8 cellular contexts compared by ENCODE assay signal in genomic region chrX:101659601-101660063, GRCh38. TPM values are rescaled to one million over a fixed set of nuclear protein-coding genes. Genes with fewer than 3 reads are reported as not detected.
DNase-seq lines count a peak whose midpoint lies in the region; ATAC-seq and TF ChIP-seq lines count a peak whose summit lies in the region.

ARMCX2 (minus strand) TSS chrX:101659850; CDS start chrX:101657588, 2,262 bp downstream.

- H3K4me1 Mint-ChIP-seq in IgD-negative memory B cell (peaks cover 4 to 17% (median 7%) of the 10 kb centered on the region in 3 donors), WTC11 (peaks cover 13% of the 10 kb centered on the region)

- peak within 1 kb of the TSS; percentile 83 to 93 (median 88) for H3K4me3 Mint-ChIP-seq in IgD-negative memory B cell
- peak within 1 kb of the TSS; percentile 81 for H3K4me3 Mint-ChIP-seq in WTC11

- TF ChIP-seq CTCF in WTC11 (IDR thresholded peaks at IDR 0.05), result no peak
- no peak for TF ChIP-seq CTCF in fibroblast of pulmonary artery (IDR thresholded peaks at IDR 0.05; ENCODE audit: low read length, missing control alignments)
- TF ChIP-seq CTCF in upper lobe of right lung (IDR thresholded peaks at IDR 0.05), result no peak

- H3K27me3 Mint-ChIP-seq in IgD-negative memory B cell (peaks cover 7% of the 10 kb centered on the region), WTC11 (ENCODE audit: low read depth) (peaks cover 2% of the 10 kb centered on the region; the same call in 1 of the 2 replicates)

- H3K4me3 ChIP-seq in fibroblast of pulmonary artery (replicated peaks; ENCODE audit: low read depth, low read length) (peak within 1 kb of the TSS; percentile 72), upper lobe of right lung (peak within 1 kb of the TSS; percentile 62)

- no peaks in the 10 kb centered on the region for H3K4me1 ChIP-seq in upper lobe of right lung

- peak within 1 kb of the TSS; percentile 47 for H3K27ac ChIP-seq in upper lobe of right lung

- no peaks in the 10 kb centered on the region for H3K9me3 ChIP-seq in upper lobe of right lung

- H3K27me3 ChIP-seq in upper lobe of right lung, result no peaks in the 10 kb centered on the region

- H3K36me3 ChIP-seq in upper lobe of right lung, result no peaks in the 10 kb centered on the region

- intact Hi-C loops in upper lobe of right lung (cut with DNase I), result no loop called here

- ATAC-seq in GM18870 (IDR thresholded peaks at IDR 0.05; ENCODE audit: unreplicated experiment) (peak; percentile 51), WTC11 (peak; percentile 68), upper lobe of right lung (peak; percentile 78)

- H3K9me3 Mint-ChIP-seq in IgD-negative memory B cell (no peaks in the 10 kb centered on the region), WTC11 (no peaks in the 10 kb centered on the region)

- H3K27ac Mint-ChIP-seq in IgD-negative memory B cell (peak within 1 kb of the TSS in 2 of 3 donors; percentile 18 to 48), WTC11 (no peak within 1 kb of the TSS; the same call in 1 of the 2 replicates)

- H3K36me3 Mint-ChIP-seq in IgD-negative memory B cell, result peaks cover 5% of the 10 kb centered on the region
- no peaks in the 10 kb centered on the region; the same call in 1 of the 2 replicates for H3K36me3 Mint-ChIP-seq in WTC11

- CTCF ChIA-PET in WTC11 (lab: Charles Lee), result interaction anchor here (0.9 kb wide), 1 partner anchor 17 kb away, joined by 3 read pairs; no protein-coding TSS in a partner anchor

- POLR2A ChIA-PET in WTC11 (lab: Charles Lee), result interaction anchor here (0.9 kb wide), 1 partner anchor 17 kb away, joined by 4 read pairs; no protein-coding TSS in a partner anchor

- DNase-seq in AG08395 (ENCODE audit: low spot score) (peak; percentile 74), WTC11 (ENCODE audit: low spot score) (peak; percentile 36), fibroblast of pulmonary artery (ENCODE audit: low read depth) (peak; percentile 73), myocyte (ENCODE audit: low read depth) (peak; percentile 86), upper lobe of right lung (peak; percentile 67), NK-92 (lab: John Stamatoyannopoulos, UW; ENCODE audit: unreplicated experiment) (no peak)

TF ChIP-seq in WTC11, 78 proteins besides CTCF, POLR2A, EP300 and RAD21:
- TF ChIP-seq ZBTB21 (CRISPR knock-in tag; IDR thresholded peaks at IDR 0.05; ENCODE audit: borderline replicate concordance), result no peak
- TF ChIP-seq, protein P1, sequence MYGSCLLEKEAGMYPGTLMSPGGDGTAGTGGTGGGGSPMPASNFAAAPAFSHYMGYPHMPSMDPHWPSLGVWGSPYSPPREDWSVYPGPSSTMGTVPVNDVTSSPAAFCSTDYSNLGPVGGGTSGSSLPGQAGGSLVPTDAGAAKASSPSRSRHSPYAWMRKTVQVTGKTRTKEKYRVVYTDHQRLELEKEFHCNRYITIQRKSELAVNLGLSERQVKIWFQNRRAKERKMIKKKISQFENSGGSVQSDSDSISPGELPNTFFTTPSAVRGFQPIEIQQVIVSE (CRISPR knock-in tag; IDR thresholded peaks at IDR 0.05; ENCODE audit: borderline replicate concordance), result no peak
- TF ChIP-seq SP1 (CRISPR knock-in tag; conservative IDR thresholded peaks at IDR 0.05), result 0 out of 2 replicates have a peak, but pooled peaks have one; percentile 20
- TF ChIP-seq NFE2L1 (CRISPR knock-in tag; IDR thresholded peaks at IDR 0.05), result no peak
- no peak for TF ChIP-seq ZNF263 (CRISPR knock-in tag; IDR thresholded peaks at IDR 0.05; ENCODE audit: low read depth)
- no peak for TF ChIP-seq ZNF121 (CRISPR knock-in tag; IDR thresholded peaks at IDR 0.05)
- peak; percentile 40; the same call in 1 of the 2 replicates for TF ChIP-seq NFYB (CRISPR knock-in tag; conservative IDR thresholded peaks at IDR 0.05; ENCODE audit: low read depth)
- TF ChIP-seq USF1 (CRISPR knock-in tag; IDR thresholded peaks at IDR 0.05), result peak; percentile 95
- TF ChIP-seq CREM (CRISPR knock-in tag; IDR thresholded peaks at IDR 0.05), result no peak
- no peak for TF ChIP-seq KAT7 (CRISPR knock-in tag; IDR thresholded peaks at IDR 0.05; ENCODE audit: borderline replicate concordance)
- TF ChIP-seq USF2 (CRISPR knock-in tag; IDR thresholded peaks at IDR 0.05), result peak; percentile 96
- no peak for TF ChIP-seq PRDM15 (CRISPR knock-in tag; IDR thresholded peaks at IDR 0.05)

RNA-seq across cellular contexts. Expression of gene ARMCX2, which starts in this region (rescaled TPM):
- 4.9 TPM for polyA plus RNA-seq in IgD-negative memory B cell
- total RNA-seq in WTC11 (2021) (108 to 127 TPM (median 121 TPM) in 3 replicates), myocyte (158 and 192 TPM in 2 replicates), upper lobe of right lung (36.0 TPM)
- 142 TPM for polyA plus RNA-seq in myocyte (2012)
